25 cellular contexts compared by ENCODE assay signal in genomic region chr10:52551036-52551435, GRCh38.
DNase-seq lines count a peak whose midpoint lies in the region; FAIRE-seq and TF ChIP-seq lines count a peak whose summit lies in the region.
"Had no signal": no experiment of that assay in that cellular context is flagged by ENCODE, and none has a peak within 500 bp of the region (broad histone marks: within the 10 kb centered on the region; RNA-seq: fewer than 3 reads in every experiment).

No MANE protein-coding gene starts in this region.

- H3K4me1 Mint-ChIP-seq in neural progenitor cell: no peaks in the 10 kb centered on the region

- no peak overlapping the region for H3K27ac Mint-ChIP-seq in neural progenitor cell

- TF ChIP-seq POLR2A in endothelial cell of umbilical vein (IDR thresholded peaks at IDR 0.05; ENCODE audit: low read depth, low read length): no peak

- no peak overlapping the region for H3K27ac ChIP-seq in GM23248
- H3K27ac ChIP-seq in endothelial cell of umbilical vein (ENCODE audit: insufficient read depth, low read depth, low read length): no peak overlapping the region
- H3K27ac ChIP-seq in neural progenitor cell: no peak overlapping the region
- H3K27ac ChIP-seq: Peyer's patch had no signal

- H3K4me3 Mint-ChIP-seq in neural progenitor cell: no peak overlapping the region

- H3K9me3 ChIP-seq in GM23248 (ENCODE audit: low read depth) (no peaks in the 10 kb centered on the region), endothelial cell of umbilical vein (replicated peaks; ENCODE audit: control insufficient read depth, insufficient read depth, low read length) (no peaks in the 10 kb centered on the region), neural progenitor cell (ENCODE audit: low read depth) (no peaks in the 10 kb centered on the region)
- H3K9me3 ChIP-seq: BE2C, Peyer's patch had no signal

- H3K9me3 Mint-ChIP-seq in neural progenitor cell: no peaks in the 10 kb centered on the region

- dilution Hi-C loops in endothelial cell of umbilical vein (cut with MboI; ENCODE audit: extremely low pct_ligation_motif_present, low sequenced_read_pairs): no loop called here

- no peak for DNase-seq in GM23248
- peak; percentile 5 for DNase-seq in endothelial cell of umbilical vein (ENCODE audit: low read depth, low spot score)
- DNase-seq in neural progenitor cell (ENCODE audit: low spot score): no peak
- no peak for DNase-seq in cerebellar cortex (ENCODE audit: low spot score)
- no peak for DNase-seq in NCI-H82 (lab: John Stamatoyannopoulos, UW)
- DNase-seq in activated CD4-positive, CD25-positive, alpha-beta regulatory T cell treated with anti-CD3 and anti-CD28 coated beads, Interleukin-2, amount 50 U/mL, for 72 hours: no peak
- DNase-seq in activated T-cell treated with anti-CD3 and anti-CD28 coated beads for 4 hours: no peak
- DNase-seq: BE2C, Calu3, DMS79 treated with DMSO at 0.1 percent for 48 hours, H7, Kasumi-1, MV-4-11, NCI-H1105, NCI-H146, NCI-H1930, NCI-H2107, NCI-H446, NCI-H524 treated with DMSO at 0.1 percent for 48 hours, NCI-H774, Peyer's patch, SHP77 treated with DMSO at 0.1 percent for 48 hours had no signal

- H3F3A ChIP-seq in GM23248 (ENCODE audit: insufficient read depth) (no peaks in the 10 kb centered on the region), neural progenitor cell (ENCODE audit: low read depth) (no peaks in the 10 kb centered on the region)

- POLR2A ChIA-PET in endothelial cell of umbilical vein (lab: Charles Lee): no interaction called here

- intact Hi-C loops in endothelial cell of umbilical vein (cut with micrococcal nuclease): no loop called here

- H3K79me2 ChIP-seq in GM23248 (ENCODE audit: insufficient read depth) (no peaks in the 10 kb centered on the region), endothelial cell of umbilical vein (ENCODE audit: control insufficient read depth, insufficient read depth, low read length) (no peaks in the 10 kb centered on the region), neural progenitor cell (ENCODE audit: low read depth) (no peaks in the 10 kb centered on the region)

- H3K4me2 ChIP-seq in GM23248 (ENCODE audit: unreplicated experiment): no peak overlapping the region
- H3K4me2 ChIP-seq in endothelial cell of umbilical vein (ENCODE audit: insufficient read depth, low read length): no peak overlapping the region
- no peak overlapping the region for H3K4me2 ChIP-seq in neural progenitor cell

- no peak overlapping the region for H3K9ac ChIP-seq in GM23248
- no peak overlapping the region for H3K9ac ChIP-seq in endothelial cell of umbilical vein (replicated peaks; ENCODE audit: extremely low read depth, insufficient read depth, low read length)
- no peak overlapping the region for H3K9ac ChIP-seq in neural progenitor cell

- no peaks in the 10 kb centered on the region for H3K36me3 Mint-ChIP-seq in neural progenitor cell

- H3K36me3 ChIP-seq in GM23248 (ENCODE audit: low read depth) (no peaks in the 10 kb centered on the region), endothelial cell of umbilical vein (ENCODE audit: control insufficient read depth in 2 of 2, extremely low read depth in 1 of 2, insufficient read depth in 2 of 2, low read length in 2 of 2) (no peaks in the 10 kb centered on the region), neural progenitor cell (no peaks in the 10 kb centered on the region)
- H3K36me3 ChIP-seq: BE2C, Peyer's patch had no signal

- no TSS peak for BruUV-seq in endothelial cell of umbilical vein (replicated peaks; lab: Mats Ljungman, UMichigan)

- in situ Hi-C loops in GM23248 (cut with MboI): no loop called here

- FAIRE-seq in endothelial cell of umbilical vein (lab: Jason Lieb, UNC): no peak
- FAIRE-seq: GM18507, HepG2, K562 had no signal

- CTCF ChIA-PET in endothelial cell of umbilical vein (lab: Charles Lee): interaction anchor here (0.9 kb wide), 1 partner anchor 9 kb away, joined by 3 read pairs; no protein-coding TSS in a partner anchor

- H3K27me3 Mint-ChIP-seq in neural progenitor cell (ENCODE audit: insufficient read depth, low read depth): no peaks in the 10 kb centered on the region

- no peaks in the 10 kb centered on the region for H3K9me2 ChIP-seq in GM23248 (ENCODE audit: insufficient read depth)

- H3K4me3 ChIP-seq in GM23248: no peak overlapping the region
- H3K4me3 ChIP-seq in endothelial cell of umbilical vein (replicated peaks in 1 of 3; ENCODE audit: insufficient read depth in 1 of 3, low read depth in 1 of 3, low read length in 3 of 3): no peak overlapping the region
- no peak overlapping the region for H3K4me3 ChIP-seq in neural progenitor cell
- H3K4me3 ChIP-seq: K562, Peyer's patch had no signal

- H3K27me3 ChIP-seq in GM23248 (replicated peaks; ENCODE audit: insufficient read depth): no peaks in the 10 kb centered on the region
- no peaks in the 10 kb centered on the region for H3K27me3 ChIP-seq in endothelial cell of umbilical vein (ENCODE audit: control insufficient read depth in 2 of 2, insufficient read depth in 2 of 2, low read length in 2 of 2)
- no peaks in the 10 kb centered on the region for H3K27me3 ChIP-seq in neural progenitor cell
- H3K27me3 ChIP-seq: BE2C, Peyer's patch had no signal

- no peaks in the 10 kb centered on the region for H3K9me1 ChIP-seq in endothelial cell of umbilical vein (replicated peaks; ENCODE audit: control insufficient read depth, extremely low read depth, insufficient read depth, low read length)

- H4K20me1 ChIP-seq in GM23248 (ENCODE audit: insufficient read depth) (no peaks in the 10 kb centered on the region), endothelial cell of umbilical vein (replicated peaks; ENCODE audit: control insufficient read depth, extremely low read depth, insufficient read depth, low read length) (no peaks in the 10 kb centered on the region), neural progenitor cell (ENCODE audit: low read depth) (no peaks in the 10 kb centered on the region)

- TF ChIP-seq CTCF in endothelial cell of umbilical vein (IDR thresholded peaks at IDR 0.05; ENCODE audit: extremely low read depth in 1 of 2, insufficient read depth in 1 of 2, low read depth in 1 of 2, low read length in 2 of 2) (no peak), neural progenitor cell (IDR thresholded peaks at IDR 0.05) (no peak)

- H2AFZ ChIP-seq in GM23248: peak overlapping the region; percentile 41
- H2AFZ ChIP-seq in endothelial cell of umbilical vein (ENCODE audit: low read depth, low read length): no peak overlapping the region
- H2AFZ ChIP-seq in neural progenitor cell (replicated peaks): peak overlapping the region; percentile 50

- no peaks in the 10 kb centered on the region for H3K4me1 ChIP-seq in GM23248 (ENCODE audit: insufficient read depth)
- no peaks in the 10 kb centered on the region for H3K4me1 ChIP-seq in endothelial cell of umbilical vein (ENCODE audit: control insufficient read depth, extremely low read depth, insufficient read depth, low read length)
- H3K4me1 ChIP-seq in neural progenitor cell: no peaks in the 10 kb centered on the region
- H3K4me1 ChIP-seq: BE2C, Peyer's patch had no signal

TF ChIP-seq in endothelial cell of umbilical vein, 7 proteins besides CTCF, POLR2A, EP300 and RAD21:
- no peak for TF ChIP-seq POLR2AphosphoS5 (IDR thresholded peaks at IDR 0.05; ENCODE audit: insufficient read depth, low read depth, low read length)
- no peak for TF ChIP-seq JUN (IDR thresholded peaks at IDR 0.05; ENCODE audit: borderline replicate concordance, insufficient read depth, insufficient read length, low read depth)
- TF ChIP-seq EZH2 (IDR thresholded peaks at IDR 0.05; ENCODE audit: borderline replicate concordance, low read depth, low read length, severe bottlenecking): no peak
- no peak for TF ChIP-seq MYC (IDR thresholded peaks at IDR 0.05; ENCODE audit: low read depth, low read length)
- no peak for TF ChIP-seq FOS (IDR thresholded peaks at IDR 0.05; ENCODE audit: borderline replicate concordance, insufficient read depth, low read length)
